ENCODE assay signal across 9 cellular contexts in genomic region chr14:68544150-68544892, GRCh38.
DNase-seq lines count a peak whose midpoint lies in the region; ATAC-seq and TF ChIP-seq lines count a peak whose summit lies in the region.
"Had no signal": no experiment of that assay in that cellular context is flagged by ENCODE, and none has a peak within 500 bp of the region (broad histone marks: within the 10 kb centered on the region; RNA-seq: fewer than 3 reads in every experiment).

No MANE protein-coding gene starts in this region.

- no peaks in the 10 kb centered on the region for H3K27me3 Mint-ChIP-seq in stimulated activated memory B cell treated with anti-CD40 and anti-IgM and Interleukin-4, amounts not matched to agents 10 μg/mL and 1 μg/mL and 100 μg/mL, for 72 hours

- no peaks in the 10 kb centered on the region for H3K79me2 ChIP-seq in fibroblast of lung (ENCODE audit: control insufficient read depth, insufficient read depth, low read length)

- H3K4me1 ChIP-seq in A673 (ENCODE audit: insufficient read depth, low read length, poor library complexity, severe bottlenecking) (peaks cover 38% of the 10 kb centered on the region), fibroblast of lung (ENCODE audit: control insufficient read depth, extremely low read depth, insufficient read depth, low read length) (peaks cover 36% of the 10 kb centered on the region)

- ATAC-seq in omental fat pad (ENCODE audit: low FRiP score) (peak; percentile 84), GM18909 (IDR thresholded peaks at IDR 0.05; ENCODE audit: poor library complexity, unreplicated experiment) (no peak), GM21723 (IDR thresholded peaks at IDR 0.05; ENCODE audit: unreplicated experiment) (no peak)
- ATAC-seq in stimulated activated memory B cell treated with anti-CD40 and anti-IgM and Interleukin-4, amounts not matched to agents 10 μg/mL and 1 μg/mL and 100 μg/mL, for 72 hours = no peak

- H3K4me1 Mint-ChIP-seq in stimulated activated memory B cell treated with anti-CD40 and anti-IgM and Interleukin-4, amounts not matched to agents 10 μg/mL and 1 μg/mL and 100 μg/mL, for 72 hours = peaks cover 14% of the 10 kb centered on the region

- H3K27ac Mint-ChIP-seq in stimulated activated memory B cell treated with anti-CD40 and anti-IgM and Interleukin-4, amounts not matched to agents 10 μg/mL and 1 μg/mL and 100 μg/mL, for 72 hours = no peak overlapping the region

- peaks cover 6% of the 10 kb centered on the region for H3K36me3 Mint-ChIP-seq in stimulated activated memory B cell treated with anti-CD40 and anti-IgM and Interleukin-4, amounts not matched to agents 10 μg/mL and 1 μg/mL and 100 μg/mL, for 72 hours

- intact Hi-C loops in A673 (cut with micrococcal nuclease; ENCODE audit: unreplicated experiment) = no loop called here

- no TSS peak for BruUV-seq in A673 (replicated peaks; lab: Mats Ljungman, UMichigan)

- POLR2A ChIA-PET in A673 (lab: Charles Lee; ENCODE audit: low non-redundant PET) = no interaction called here

- TF ChIP-seq CTCF in A673 (conservative IDR thresholded peaks at IDR 0.05; ENCODE audit: low read depth, low read length) = no peak
- no peak for TF ChIP-seq CTCF in fibroblast of lung (conservative IDR thresholded peaks at IDR 0.05 in 1 of 2, IDR thresholded peaks at IDR 0.05 in 1 of 2; ENCODE audit: low read depth in 1 of 2, low read length in 2 of 2)
- TF ChIP-seq CTCF in omental fat pad (IDR thresholded peaks at IDR 0.05) = no peak

- H3K4me3 ChIP-seq in A673 (ENCODE audit: low read depth, low read length, poor library complexity, severe bottlenecking) (no peak overlapping the region), fibroblast of lung (replicated peaks in 1 of 4; ENCODE audit: control extremely low read depth in 1 of 4, insufficient read depth in 1 of 4, low read depth in 3 of 4, low read length in 4 of 4) (no peak overlapping the region)

- no peaks in the 10 kb centered on the region for H4K20me1 ChIP-seq in fibroblast of lung (ENCODE audit: control insufficient read depth, extremely low read depth, insufficient read depth, low read length)

- H3K27ac ChIP-seq in A673 (ENCODE audit: low read depth, low read length, poor library complexity, severe bottlenecking) = no peak overlapping the region
- H3K27ac ChIP-seq in fibroblast of lung (ENCODE audit: insufficient read depth, low read length) = peak overlapping the region; percentile 79

- H3K27me3 ChIP-seq in A673 (replicated peaks; ENCODE audit: insufficient read depth, low read depth, low read length, poor library complexity) (no peaks in the 10 kb centered on the region), fibroblast of lung (ENCODE audit: control insufficient read depth, insufficient read depth, low read length) (no peaks in the 10 kb centered on the region)

- H3K9me3 ChIP-seq in A673 (ENCODE audit: low read depth, low read length, poor library complexity, severe bottlenecking) (no peaks in the 10 kb centered on the region), fibroblast of lung (ENCODE audit: control insufficient read depth, insufficient read depth, low read depth, low read length) (no peaks in the 10 kb centered on the region)

- peak overlapping the region; percentile 46 for H3K4me2 ChIP-seq in fibroblast of lung (ENCODE audit: extremely low read depth, insufficient read depth, low read length)

- H3K9ac ChIP-seq in fibroblast of lung (ENCODE audit: insufficient read depth, low read length) = no peak overlapping the region

- H3K9me3 Mint-ChIP-seq in stimulated activated memory B cell treated with anti-CD40 and anti-IgM and Interleukin-4, amounts not matched to agents 10 μg/mL and 1 μg/mL and 100 μg/mL, for 72 hours = no peaks in the 10 kb centered on the region

- CTCF ChIA-PET in A673 (lab: Charles Lee) = no interaction called here

- H3K4me3 Mint-ChIP-seq in stimulated activated memory B cell treated with anti-CD40 and anti-IgM and Interleukin-4, amounts not matched to agents 10 μg/mL and 1 μg/mL and 100 μg/mL, for 72 hours = no peak overlapping the region

- H3K36me3 ChIP-seq in A673 (ENCODE audit: insufficient read depth, low read length, poor library complexity, severe bottlenecking) (no peaks in the 10 kb centered on the region), fibroblast of lung (ENCODE audit: control insufficient read depth, insufficient read depth, low read length) (no peaks in the 10 kb centered on the region)

- DNase-seq in A673 (ENCODE audit: low spot score) (peak; percentile 27), NCI-H446 treated with DMSO at 0.1 percent for 48 hours (lab: John Stamatoyannopoulos, UW) (peak; percentile 41), fibroblast of lung (ENCODE audit: low read depth in 2 of 2) (peak; percentile 99 to 100), omental fat pad (ENCODE audit: low spot score) (peak; percentile 54), NCI-H510A (lab: John Stamatoyannopoulos, UW) (no peak)
- DNase-seq: NCI-H1048 had no signal

- H2AFZ ChIP-seq in fibroblast of lung (ENCODE audit: low read length) = no peak overlapping the region
